ENCODE assay signal across 1 cellular context in the genomic region with DNA sequence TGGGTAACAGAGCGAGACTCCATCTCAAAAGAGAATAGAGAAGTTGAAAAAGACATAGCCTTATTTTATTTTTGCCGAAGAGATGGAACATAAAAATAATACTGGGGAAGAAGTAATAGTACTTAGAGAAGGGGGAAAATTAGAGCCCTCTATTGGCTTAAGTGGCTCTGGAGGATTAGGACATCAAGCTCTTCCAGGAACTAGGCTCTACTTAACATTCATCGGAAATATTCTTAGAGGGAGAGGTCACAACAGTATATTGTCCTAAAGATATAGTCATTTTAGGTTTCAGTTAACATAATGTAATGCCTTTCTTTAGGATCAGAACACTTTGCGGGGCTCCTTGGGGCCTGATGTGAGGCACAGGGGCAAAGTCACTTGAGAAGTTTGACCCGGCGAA.
TF ChIP-seq lines count a peak whose summit lies in the region.

No MANE protein-coding gene starts in this region.

TF ChIP-seq in IMR-90, 13 proteins besides CTCF, POLR2A, EP300 and RAD21 (continued from another document):
- TF ChIP-seq CHD1 (IDR thresholded peaks at IDR 0.05; ENCODE audit: low read depth, low read length) (no peak), MXI1 (IDR thresholded peaks at IDR 0.05; ENCODE audit: borderline replicate concordance, low read depth, low read length) (no peak), BHLHE40 (IDR thresholded peaks at IDR 0.05; ENCODE audit: low read depth, low read length) (no peak), MAZ (IDR thresholded peaks at IDR 0.05; ENCODE audit: borderline replicate concordance, low read depth, low read length) (no peak), MAFK (IDR thresholded peaks at IDR 0.05; ENCODE audit: low read depth, low read length) (no peak), CEBPB (IDR thresholded peaks at IDR 0.05; ENCODE audit: low read depth, low read length) (no peak), ELK1 (IDR thresholded peaks at IDR 0.05; ENCODE audit: borderline replicate concordance, low read depth, low read length) (no peak), RFX5 (IDR thresholded peaks at IDR 0.05; ENCODE audit: low read depth, low read length) (no peak)
- TF ChIP-seq, protein P1, sequence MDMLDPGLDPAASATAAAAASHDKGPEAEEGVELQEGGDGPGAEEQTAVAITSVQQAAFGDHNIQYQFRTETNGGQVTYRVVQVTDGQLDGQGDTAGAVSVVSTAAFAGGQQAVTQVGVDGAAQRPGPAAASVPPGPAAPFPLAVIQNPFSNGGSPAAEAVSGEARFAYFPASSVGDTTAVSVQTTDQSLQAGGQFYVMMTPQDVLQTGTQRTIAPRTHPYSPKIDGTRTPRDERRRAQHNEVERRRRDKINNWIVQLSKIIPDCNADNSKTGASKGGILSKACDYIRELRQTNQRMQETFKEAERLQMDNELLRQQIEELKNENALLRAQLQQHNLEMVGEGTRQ (IDR thresholded peaks at IDR 0.05; ENCODE audit: low read depth, low read length): no peak
TF ChIP-seq in IMR-90: peak in this region for 0.
